In genomic region chr14:26252176-26252575, GRCh38 we compare ENCODE assay signal across 26 cellular contexts.
DNase-seq lines count a peak whose midpoint lies in the region; ATAC-seq, FAIRE-seq and TF ChIP-seq lines count a peak whose summit lies in the region.
"Had no signal": no experiment of that assay in that cellular context is flagged by ENCODE, and none has a peak within 500 bp of the region (broad histone marks: within the 10 kb centered on the region; RNA-seq: fewer than 3 reads in every experiment).

No MANE protein-coding gene starts in this region.

- ATAC-seq in GM23338 (no peak), upper lobe of left lung (ENCODE audit: low FRiP score in 2 of 2) (no peak), GM18505 (IDR thresholded peaks at IDR 0.05; ENCODE audit: unreplicated experiment) (no peak)

- FAIRE-seq in bronchial epithelial cell (lab: Jason Lieb, UNC): peak; percentile 43
- FAIRE-seq: A204.1, GM12891, GM18507 had no signal

- peaks cover 2% of the 10 kb centered on the region for H3K27me3 Mint-ChIP-seq in GM23338 (ENCODE audit: insufficient read depth, low read depth, poor library complexity)
- H3K27me3 Mint-ChIP-seq: CD4-positive, alpha-beta memory T cell; CD4-positive, CD25-positive, alpha-beta regulatory T cell had no signal

- H3F3A ChIP-seq in GM23338 (replicated peaks; ENCODE audit: low read depth): no peaks in the 10 kb centered on the region

- no peak overlapping the region for H3K27ac Mint-ChIP-seq in GM23338
- H3K27ac Mint-ChIP-seq: CD14-positive monocyte; CD4-positive, alpha-beta memory T cell; CD4-positive, CD25-positive, alpha-beta regulatory T cell; CD8-positive, alpha-beta memory T cell had no signal

- no peaks in the 10 kb centered on the region for H4K20me1 ChIP-seq in GM23338 (replicated peaks; ENCODE audit: insufficient read depth)
- H4K20me1 ChIP-seq: BLaER1 had no signal

- H3K4me1 ChIP-seq in GM23338 (ENCODE audit: insufficient read depth): no peaks in the 10 kb centered on the region
- no peaks in the 10 kb centered on the region for H3K4me1 ChIP-seq in HEK293 (ENCODE audit: control insufficient read depth, insufficient read depth, low read length)
- no peaks in the 10 kb centered on the region for H3K4me1 ChIP-seq in upper lobe of left lung
- no peaks in the 10 kb centered on the region for H3K4me1 ChIP-seq in prostate gland (replicated peaks)
- H3K4me1 ChIP-seq: BE2C, BLaER1 had no signal

- TF ChIP-seq CTCF in GM23338 (conservative IDR thresholded peaks at IDR 0.05; ENCODE audit: low read depth in 2 of 2) (no peak), HEK293 (tag by site-specific recombination; IDR thresholded peaks at IDR 0.05) (no peak), bronchial epithelial cell (IDR thresholded peaks at IDR 0.05; ENCODE audit: insufficient read depth, low read length, severe bottlenecking) (no peak), upper lobe of left lung (IDR thresholded peaks at IDR 0.05) (no peak), prostate gland (IDR thresholded peaks at IDR 0.05) (no peak)

- H3K79me2 ChIP-seq in GM23338 (replicated peaks; ENCODE audit: insufficient read depth): no peaks in the 10 kb centered on the region

- peaks cover 7% of the 10 kb centered on the region; the same call in 2 of the 3 replicates for H3K9me3 Mint-ChIP-seq in GM23338

- H3K4me2 ChIP-seq in GM23338: no peak overlapping the region
- H3K4me2 ChIP-seq: BLaER1 had no signal

- H3K36me3 ChIP-seq in GM23338 (ENCODE audit: insufficient read depth) (no peaks in the 10 kb centered on the region), HEK293 (ENCODE audit: control insufficient read depth in 2 of 2, insufficient read depth in 1 of 2, low read length in 2 of 2) (no peaks in the 10 kb centered on the region), bronchial epithelial cell (ENCODE audit: control insufficient read depth, insufficient read depth, low read length) (no peaks in the 10 kb centered on the region), upper lobe of left lung (no peaks in the 10 kb centered on the region), prostate gland (no peaks in the 10 kb centered on the region)
- H3K36me3 ChIP-seq: BE2C, BLaER1 had no signal

- no peak for TF ChIP-seq POLR2A in upper lobe of left lung (IDR thresholded peaks at IDR 0.05)
- no peak for TF ChIP-seq POLR2A in prostate gland (IDR thresholded peaks at IDR 0.05)
- TF ChIP-seq POLR2A in GM18505 (IDR thresholded peaks at IDR 0.05; ENCODE audit: borderline replicate concordance, extremely low read depth, insufficient read depth, insufficient read length): no peak

- no peaks in the 10 kb centered on the region for H3K4me1 Mint-ChIP-seq in GM23338
- H3K4me1 Mint-ChIP-seq: CD14-positive monocyte; CD4-positive, alpha-beta memory T cell; CD8-positive, alpha-beta memory T cell had no signal

- CTCF ChIA-PET in HEK293 (lab: Yijun Ruan, JAX): no interaction called here

- POLR2A ChIA-PET in HEK293 (lab: Yijun Ruan, JAX): no interaction called here

- intact Hi-C loops in prostate gland (cut with DNase I): no loop called here

- peaks cover 6% of the 10 kb centered on the region; the same call in 1 of the 3 replicates for H3K36me3 Mint-ChIP-seq in GM23338 (ENCODE audit: low read depth)
- H3K36me3 Mint-ChIP-seq: CD14-positive monocyte; CD4-positive, alpha-beta memory T cell; CD4-positive, CD25-positive, alpha-beta regulatory T cell; CD8-positive, alpha-beta memory T cell had no signal

- H3K9me3 ChIP-seq in HEK293 (ENCODE audit: control insufficient read depth, insufficient read depth, low read depth, low read length) (no peaks in the 10 kb centered on the region), upper lobe of left lung (no peaks in the 10 kb centered on the region), prostate gland (no peaks in the 10 kb centered on the region)
- H3K9me3 ChIP-seq: BE2C, BLaER1 had no signal

- H3K4me3 ChIP-seq in GM23338: no peak overlapping the region
- H3K4me3 ChIP-seq in HEK293 (ENCODE audit: low read depth, low read length): no peak overlapping the region
- H3K4me3 ChIP-seq in bronchial epithelial cell (ENCODE audit: low read depth, low read length): no peak overlapping the region
- H3K4me3 ChIP-seq in upper lobe of left lung: no peak overlapping the region
- no peak overlapping the region for H3K4me3 ChIP-seq in prostate gland
- H3K4me3 ChIP-seq: BLaER1 had no signal

- TF ChIP-seq EP300 in upper lobe of left lung (IDR thresholded peaks at IDR 0.05): no peak

- no peak overlapping the region for H3K27ac ChIP-seq in GM23338 (ENCODE audit: low read depth)
- H3K27ac ChIP-seq in HEK293 (ENCODE audit: extremely low read depth, low read depth, low read length): no peak overlapping the region
- no peak overlapping the region for H3K27ac ChIP-seq in upper lobe of left lung
- H3K27ac ChIP-seq in prostate gland: no peak overlapping the region
- H3K27ac ChIP-seq: BLaER1 had no signal

- no peaks in the 10 kb centered on the region for H3K9me2 ChIP-seq in GM23338 (ENCODE audit: insufficient read depth)

- H3K27me3 ChIP-seq in GM23338 (ENCODE audit: insufficient read depth): no peaks in the 10 kb centered on the region
- no peaks in the 10 kb centered on the region for H3K27me3 ChIP-seq in bronchial epithelial cell (ENCODE audit: control insufficient read depth, insufficient read depth, low read length)
- H3K27me3 ChIP-seq in upper lobe of left lung: no peaks in the 10 kb centered on the region
- no peaks in the 10 kb centered on the region for H3K27me3 ChIP-seq in prostate gland (replicated peaks; ENCODE audit: insufficient read depth)
- H3K27me3 ChIP-seq: BE2C, BLaER1 had no signal

- peak overlapping the region; percentile 52; the same call in 1 of the 2 replicates for H2AFZ ChIP-seq in GM23338

- DNase-seq in GM23338 (ENCODE audit: low spot score) (no peak), bronchial epithelial cell (ENCODE audit: low read depth) (no peak), upper lobe of left lung (no peak), prostate gland (ENCODE audit: low spot score) (no peak)
- DNase-seq: 8988T; ACHN; BE2C; C1 segment of cervical spinal cord; CD4-positive, alpha-beta memory T cell; CD4-positive, CD25-positive, alpha-beta regulatory T cell; CD8-positive, alpha-beta memory T cell; COR-L47; DMS 273 treated with DMSO at 0.1 percent for 48 hours; DMS153; DMS53; DMS79; DND-41; EL; GDM1 had no signal

- H3K4me3 Mint-ChIP-seq in GM23338: no peak overlapping the region
- H3K4me3 Mint-ChIP-seq: CD14-positive monocyte; CD4-positive, alpha-beta memory T cell; CD4-positive, CD25-positive, alpha-beta regulatory T cell; CD8-positive, alpha-beta memory T cell had no signal

TF ChIP-seq in GM23338, 12 proteins besides CTCF, POLR2A, EP300 and RAD21:
- TF ChIP-seq EZH2 (IDR thresholded peaks at IDR 0.05; ENCODE audit: low read depth, unreplicated experiment) (no peak), EZH2phosphoT487 (IDR thresholded peaks at IDR 0.05; ENCODE audit: unreplicated experiment) (no peak), CREB1 (CRISPR knock-in tag; IDR thresholded peaks at IDR 0.05; ENCODE audit: low read depth) (no peak), JUNB (IDR thresholded peaks at IDR 0.05; ENCODE audit: unreplicated experiment) (no peak), ETS1 (IDR thresholded peaks at IDR 0.05) (no peak), ZNF114 (CRISPR knock-in tag; IDR thresholded peaks at IDR 0.05) (no peak)

TF ChIP-seq in HEK293, 187 proteins besides CTCF, POLR2A, EP300 and RAD21 (continues in another document):
- no peak for TF ChIP-seq ZNF513 (tag by site-specific recombination; IDR thresholded peaks at IDR 0.05)
- no peak for TF ChIP-seq SP2 (tag by site-specific recombination; IDR thresholded peaks at IDR 0.05)
- TF ChIP-seq ELK4 (IDR thresholded peaks at IDR 0.05; ENCODE audit: borderline replicate concordance, low read depth, low read length): no peak
- no peak for TF ChIP-seq ZNF629 (tag by site-specific recombination; IDR thresholded peaks at IDR 0.05)
- TF ChIP-seq ZNF398 (tag by site-specific recombination; IDR thresholded peaks at IDR 0.05): no peak
